9 cellular contexts compared by ENCODE assay signal in the genomic region with DNA sequence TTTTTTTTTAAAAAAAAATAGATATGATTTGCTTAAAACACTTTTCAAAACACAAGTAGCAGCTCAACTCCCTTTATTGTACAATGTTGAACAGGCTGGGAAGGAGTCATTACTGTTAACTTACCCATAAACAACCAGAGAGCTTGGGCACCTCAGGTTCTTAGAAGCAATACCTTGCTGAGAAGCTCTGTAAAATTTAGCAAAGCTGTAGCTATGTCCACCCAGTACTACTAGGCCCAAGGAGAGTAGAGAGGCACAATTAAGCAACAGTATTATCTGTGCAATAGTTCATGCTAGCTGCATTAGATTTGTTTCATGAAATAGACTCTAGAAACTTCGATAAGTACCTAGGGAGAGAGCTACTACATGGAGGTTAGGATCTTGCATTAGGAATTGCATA.
"Had no signal": no experiment of that assay in that cellular context is flagged by ENCODE, and none has a peak within 500 bp of the region (broad histone marks: within the 10 kb centered on the region; RNA-seq: fewer than 3 reads in every experiment).

No MANE protein-coding gene starts in this region.

- H3K4me1 ChIP-seq: breast epithelium, right atrium auricular region had no signal

- H3K36me3 ChIP-seq: breast epithelium, right atrium auricular region had no signal

- H3K27me3 ChIP-seq: breast epithelium, right atrium auricular region had no signal

- DNase-seq: activated CD4-positive, alpha-beta T cell treated with anti-CD3 and anti-CD28 coated beads, Interleukin-2, amount 50 U/mL, for 48 hours; activated CD4-positive, CD25-positive, alpha-beta regulatory T cell treated with anti-CD3 and anti-CD28 coated beads, Interleukin-2, amount 50 U/mL, for 72 hours; activated CD8-positive, alpha-beta memory T cell treated with anti-CD3 and anti-CD28 coated beads, Interleukin-2, amount 10 ng/mL, durations not matched to agents 7 days and 5 days; activated effector memory CD4-positive, alpha-beta T cell treated with anti-CD3 and anti-CD28 coated beads, Interleukin-2, amount 50 U/mL, for 16 hours; activated T-cell treated with anti-CD3 and anti-CD28 coated beads, Interleukin-2, amount 50 U/mL, for 4 hours; trophoblast cell had no signal

- H3K4me3 ChIP-seq: breast epithelium, right atrium auricular region had no signal

- H3K27ac ChIP-seq: breast epithelium, right atrium auricular region had no signal

- H3K9me3 ChIP-seq: breast epithelium, right atrium auricular region had no signal

- ATAC-seq: activated CD8-positive, alpha-beta memory T cell treated with anti-CD3 and anti-CD28 coated beads, Interleukin-2, amount 10 ng/mL, durations not matched to agents 7 days and 5 days; activated T-cell treated with anti-CD3 and anti-CD28 coated beads, Interleukin-2, amount 50 U/mL, for 4 hours; stimulated activated memory B cell treated with anti-CD40 and anti-IgM and Interleukin-4, amounts not matched to agents 10 μg/mL and 1 μg/mL and 100 μg/mL, for 72 hours had no signal
